Comparison of ENCODE assay signal across 13 cellular contexts in the genomic region with DNA sequence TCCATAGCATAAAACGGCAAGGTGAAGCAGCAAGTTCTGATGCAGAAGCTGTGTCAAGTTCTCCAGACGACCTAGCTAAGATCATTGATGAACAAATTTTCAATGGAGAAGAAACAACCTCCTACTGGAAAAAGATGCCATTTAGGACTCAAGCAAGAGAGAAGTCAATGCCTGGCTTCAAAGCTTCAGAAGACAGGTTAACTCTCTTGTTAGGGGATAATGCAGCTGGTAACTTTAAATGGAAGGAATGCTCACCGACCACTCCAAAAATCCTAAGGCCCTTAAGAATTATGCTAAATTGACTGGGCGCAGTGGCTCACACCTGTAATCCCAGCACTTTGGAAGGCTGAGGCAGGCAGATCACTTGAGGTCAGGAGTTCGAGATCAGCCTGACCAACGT. TPM values are rescaled to one million over a fixed set of nuclear protein-coding genes. Genes with fewer than 3 reads are reported as not detected.
DNase-seq lines count a peak whose midpoint lies in the region; FAIRE-seq and TF ChIP-seq lines count a peak whose summit lies in the region.
"Had no signal": no experiment of that assay in that cellular context is flagged by ENCODE, and none has a peak within 500 bp of the region (broad histone marks: within the 10 kb centered on the region; RNA-seq: fewer than 3 reads in every experiment).

No MANE protein-coding gene starts in this region.

- H4K20me1 ChIP-seq in OCI-LY7 (ENCODE audit: insufficient read depth, low read length): no peaks in the 10 kb centered on the region
- no peaks in the 10 kb centered on the region for H4K20me1 ChIP-seq in keratinocyte (ENCODE audit: control insufficient read depth, extremely low read depth, insufficient read depth, low read length)

- no peak for TF ChIP-seq POLR2A in suprapubic skin (IDR thresholded peaks at IDR 0.05)

- H3K4me3 ChIP-seq in OCI-LY7 (ENCODE audit: low read depth, low read length, poor library complexity, severe bottlenecking): no peak overlapping the region
- H3K4me3 ChIP-seq in keratinocyte (ENCODE audit: control insufficient read depth in 2 of 3, extremely low read depth in 1 of 3, insufficient read depth in 2 of 3, low read depth in 1 of 3, low read length in 3 of 3): no peak overlapping the region
- peak overlapping the region; percentile 16 for H3K4me3 ChIP-seq in suprapubic skin

- H2AFZ ChIP-seq in OCI-LY7 (ENCODE audit: low read length) (0 out of 2 replicates have a peak overlapping the region, but pooled peaks have one; percentile 4), keratinocyte (ENCODE audit: control insufficient read depth, low read length) (no peak overlapping the region)

- H3K79me2 ChIP-seq in OCI-LY7 (ENCODE audit: insufficient read depth, low read depth, low read length) (no peaks in the 10 kb centered on the region), keratinocyte (ENCODE audit: control insufficient read depth, insufficient read depth, low read length) (no peaks in the 10 kb centered on the region)

- H3K4me2 ChIP-seq in OCI-LY7 (ENCODE audit: low read length) (no peak overlapping the region), keratinocyte (ENCODE audit: control insufficient read depth, extremely low read depth, insufficient read depth, low read depth, low read length) (peak overlapping the region; percentile 73)

- peak overlapping the region; percentile 60 for H3K4me3 Mint-ChIP-seq in activated naive CD4-positive, alpha-beta T cell treated with anti-CD3 and anti-CD28 coated beads, Interleukin-2, amount 10 ng/mL, durations not matched to agents 7 days and 5 days
- no peak overlapping the region for H3K4me3 Mint-ChIP-seq in activated naive CD4-positive, alpha-beta T cell treated with anti-CD3 and anti-CD28 coated beads for 36 hours
- H3K4me3 Mint-ChIP-seq in progenitor cell of endocrine pancreas (ENCODE audit: low read depth): no peak overlapping the region

- TF ChIP-seq CTCF in OCI-LY7 (conservative IDR thresholded peaks at IDR 0.05; ENCODE audit: low read length) (no peak), keratinocyte (optimal IDR thresholded peaks at IDR 0.05 in 1 of 3, IDR thresholded peaks at IDR 0.05 in 1 of 3, conservative IDR thresholded peaks at IDR 0.05 in 1 of 3; ENCODE audit: extremely low read depth in 1 of 3, insufficient read depth in 2 of 3, low read length in 3 of 3) (no peak), suprapubic skin (IDR thresholded peaks at IDR 0.05) (no peak), progenitor cell of endocrine pancreas (IDR thresholded peaks at IDR 0.05; ENCODE audit: unreplicated experiment) (no peak)

- no peak overlapping the region for H3K9ac ChIP-seq in keratinocyte (ENCODE audit: control insufficient read depth, extremely low read depth, insufficient read depth, low read length)

- peak overlapping the region; percentile 37 for H3K27ac Mint-ChIP-seq in activated naive CD4-positive, alpha-beta T cell treated with anti-CD3 and anti-CD28 coated beads, Interleukin-2, amount 10 ng/mL, durations not matched to agents 7 days and 5 days
- H3K27ac Mint-ChIP-seq in activated naive CD4-positive, alpha-beta T cell treated with anti-CD3 and anti-CD28 coated beads for 36 hours: no peak overlapping the region
- H3K27ac Mint-ChIP-seq in progenitor cell of endocrine pancreas: no peak overlapping the region

- H3K9me3 Mint-ChIP-seq in activated naive CD4-positive, alpha-beta T cell treated with anti-CD3 and anti-CD28 coated beads, Interleukin-2, amount 10 ng/mL, durations not matched to agents 7 days and 5 days: peaks cover 3% of the 10 kb centered on the region
- H3K9me3 Mint-ChIP-seq in activated naive CD4-positive, alpha-beta T cell treated with anti-CD3 and anti-CD28 coated beads for 36 hours: no peaks in the 10 kb centered on the region
- no peaks in the 10 kb centered on the region for H3K9me3 Mint-ChIP-seq in progenitor cell of endocrine pancreas (ENCODE audit: low read depth)

- BruUV-seq in OCI-LY7 (replicated peaks; lab: Mats Ljungman, UMichigan): no TSS peak

- H3K4me1 Mint-ChIP-seq in activated naive CD4-positive, alpha-beta T cell treated with anti-CD3 and anti-CD28 coated beads, Interleukin-2, amount 10 ng/mL, durations not matched to agents 7 days and 5 days: peaks cover 17% of the 10 kb centered on the region
- peaks cover 14% of the 10 kb centered on the region for H3K4me1 Mint-ChIP-seq in activated naive CD4-positive, alpha-beta T cell treated with anti-CD3 and anti-CD28 coated beads for 36 hours (ENCODE audit: low read depth)
- H3K4me1 Mint-ChIP-seq in progenitor cell of endocrine pancreas (ENCODE audit: low read depth): no peaks in the 10 kb centered on the region

- H3K36me3 Mint-ChIP-seq in activated naive CD4-positive, alpha-beta T cell treated with anti-CD3 and anti-CD28 coated beads, Interleukin-2, amount 10 ng/mL, durations not matched to agents 7 days and 5 days: no peaks in the 10 kb centered on the region
- no peaks in the 10 kb centered on the region for H3K36me3 Mint-ChIP-seq in activated naive CD4-positive, alpha-beta T cell treated with anti-CD3 and anti-CD28 coated beads for 36 hours (ENCODE audit: low read depth)
- peaks cover 8% of the 10 kb centered on the region for H3K36me3 Mint-ChIP-seq in progenitor cell of endocrine pancreas (ENCODE audit: insufficient read depth)

- H3K9me1 ChIP-seq in keratinocyte (ENCODE audit: control insufficient read depth, extremely low read depth, insufficient read depth, low read length): no peaks in the 10 kb centered on the region

- no peak for FAIRE-seq in keratinocyte (lab: Jason Lieb, UNC)

- dilution Hi-C loops in keratinocyte (cut with MboI; ENCODE audit: extremely low pct_ligation_motif_present, low sequenced_read_pairs): no loop called here

- POLR2A ChIA-PET in OCI-LY7 (lab: Charles Lee): no interaction called here

- H3K27ac ChIP-seq in OCI-LY7 (ENCODE audit: low read depth, low read length, poor library complexity, severe bottlenecking): no peak overlapping the region
- H3K27ac ChIP-seq in keratinocyte (ENCODE audit: control insufficient read depth, insufficient read depth, low read length): no peak overlapping the region
- H3K27ac ChIP-seq in suprapubic skin: no peak overlapping the region

- intact Hi-C loops in activated naive CD4-positive, alpha-beta T cell treated with anti-CD3 and anti-CD28 coated beads for 36 hours (cut with micrococcal nuclease): no loop called here
- intact Hi-C loops in OCI-LY7 (cut with micrococcal nuclease; ENCODE audit: unreplicated experiment): no loop called here

- WGBS in suprapubic skin: 77% methylated on average over 6 of the region's 6 CpGs

- DNase-seq in activated naive CD4-positive, alpha-beta T cell treated with anti-CD3 and anti-CD28 coated beads, Interleukin-2, amount 10 ng/mL, durations not matched to agents 7 days and 5 days: no peak
- no peak for DNase-seq in activated naive CD4-positive, alpha-beta T cell treated with anti-CD3 and anti-CD28 coated beads for 36 hours
- no peak for DNase-seq in OCI-LY7 (ENCODE audit: low spot score)
- no peak for DNase-seq in keratinocyte (ENCODE audit: low read depth, low spot score)
- no peak for DNase-seq in suprapubic skin (ENCODE audit: low spot score in 2 of 2)
- DNase-seq in NCI-H226: no peak
- DNase-seq in progenitor cell of endocrine pancreas (ENCODE audit: low spot score, unreplicated experiment): no peak
- DNase-seq in GM19240 (ENCODE audit: insufficient read length, low spot score): no peak
- DNase-seq: activated naive CD4-positive, alpha-beta T cell treated with anti-CD3 and anti-CD28 coated beads, Interleukin-2, amount 50 U/mL, for 16 hours; DMS 273 treated with DMSO at 0.1 percent for 48 hours; hippocampal formation; NCI-H1694 treated with DMSO at 0.1 percent for 48 hours; NCI-H748 treated with DMSO at 0.1 percent for 48 hours had no signal

- H3K36me3 ChIP-seq in OCI-LY7 (ENCODE audit: insufficient read depth, low read length) (no peaks in the 10 kb centered on the region), keratinocyte (ENCODE audit: control insufficient read depth in 2 of 2, extremely low read depth in 1 of 2, insufficient read depth in 2 of 2, low read length in 2 of 2) (peaks cover 4 to 10% of the 10 kb centered on the region in 2 experiments), suprapubic skin (peaks cover 5% of the 10 kb centered on the region)

- TF ChIP-seq EP300 in suprapubic skin (IDR thresholded peaks at IDR 0.05): no peak

- H3K27me3 Mint-ChIP-seq in activated naive CD4-positive, alpha-beta T cell treated with anti-CD3 and anti-CD28 coated beads, Interleukin-2, amount 10 ng/mL, durations not matched to agents 7 days and 5 days: peaks cover 4% of the 10 kb centered on the region
- H3K27me3 Mint-ChIP-seq in activated naive CD4-positive, alpha-beta T cell treated with anti-CD3 and anti-CD28 coated beads for 36 hours (ENCODE audit: low read depth): no peaks in the 10 kb centered on the region
- no peaks in the 10 kb centered on the region for H3K27me3 Mint-ChIP-seq in progenitor cell of endocrine pancreas

- H3K4me1 ChIP-seq in OCI-LY7 (ENCODE audit: insufficient read depth, low read length, poor library complexity, severe bottlenecking) (no peaks in the 10 kb centered on the region), keratinocyte (ENCODE audit: control insufficient read depth, extremely low read depth, insufficient read depth, low read length) (peaks cover 3% of the 10 kb centered on the region), suprapubic skin (no peaks in the 10 kb centered on the region)

- CTCF ChIA-PET in activated naive CD4-positive, alpha-beta T cell treated with anti-CD3 and anti-CD28 coated beads, Interleukin-2, amount 10 ng/mL, durations not matched to agents 7 days and 5 days (lab: Charles Lee): no interaction called here
- CTCF ChIA-PET in activated naive CD4-positive, alpha-beta T cell treated with anti-CD3 and anti-CD28 coated beads for 36 hours (lab: Charles Lee): interaction anchor here (0.7 kb wide), 1 partner anchor 142 kb away, joined by 6 read pairs; no protein-coding TSS in a partner anchor
- CTCF ChIA-PET in OCI-LY7 (lab: Charles Lee; ENCODE audit: unreplicated experiment): no interaction called here

- H3K27me3 ChIP-seq in keratinocyte (ENCODE audit: control insufficient read depth, extremely low read depth, insufficient read depth, low read length) (no peaks in the 10 kb centered on the region), suprapubic skin (no peaks in the 10 kb centered on the region)

- H3K9me3 ChIP-seq in OCI-LY7 (ENCODE audit: low read length): no peaks in the 10 kb centered on the region
- H3K9me3 ChIP-seq in keratinocyte (ENCODE audit: control insufficient read depth, low read depth, low read length): no peaks in the 10 kb centered on the region
- H3K9me3 ChIP-seq in suprapubic skin: no peaks in the 10 kb centered on the region

- H3K9me2 ChIP-seq in OCI-LY7 (ENCODE audit: insufficient read depth, low read length): no peaks in the 10 kb centered on the region

RNA-seq across cellular contexts. Expression of gene CLTCL1, which starts 31.3 kb away (rescaled TPM):
- total RNA-seq in activated naive CD4-positive, alpha-beta T cell treated with anti-CD3 and anti-CD28 coated beads for 36 hours: 1 to 10 TPM in 1 of 2 experiments, under 1 TPM in 1; 0.57 to 1.0 TPM
- 0.31 and 0.44 TPM in 2 replicates for total RNA-seq in OCI-LY7 (2014; rRNA removed; shearing (Covaris generic))
- total RNA-seq in OCI-LY7 (2022) (0.99 and 1.0 TPM in 2 replicates), suprapubic skin (10 to 100 TPM in 2 of 4 donors, 1 to 10 TPM in 2; 5.6 to 12.5 (median 9.4) TPM), progenitor cell of endocrine pancreas (6.6 and 8.7 TPM in 2 replicates)
- 11.2 to 19.4 TPM (median 12.4 TPM) in 3 replicates for polyA plus RNA-seq in keratinocyte
- 3.9 TPM for polyA plus RNA-seq in keratinocyte (2011; ENCODE audit: low read depth)
- 7.1 and 8.3 TPM in 2 replicates for polyA plus RNA-seq in keratinocyte (2011; cell fraction: cytosol; rRNA removed)
- polyA plus RNA-seq in keratinocyte (2011; cell fraction: nucleus; rRNA removed): 36.1 and 47.2 TPM in 2 replicates
- polyA plus RNA-seq in keratinocyte (2012; ENCODE audit: low replicate concordance): 4.9 and 7.5 TPM in 2 replicates
- 15.5 to 37.2 TPM (median 28.1 TPM) in 3 replicates for polyA minus RNA-seq in keratinocyte
- polyA minus RNA-seq in keratinocyte (2011; cell fraction: cytosol; rRNA and poly(A)+ RNA removed): 17.8 TPM
- polyA minus RNA-seq in keratinocyte (2011; cell fraction: nucleus; rRNA and poly(A)+ RNA removed): 22.9 and 47.3 TPM in 2 replicates
